In the genomic region with DNA sequence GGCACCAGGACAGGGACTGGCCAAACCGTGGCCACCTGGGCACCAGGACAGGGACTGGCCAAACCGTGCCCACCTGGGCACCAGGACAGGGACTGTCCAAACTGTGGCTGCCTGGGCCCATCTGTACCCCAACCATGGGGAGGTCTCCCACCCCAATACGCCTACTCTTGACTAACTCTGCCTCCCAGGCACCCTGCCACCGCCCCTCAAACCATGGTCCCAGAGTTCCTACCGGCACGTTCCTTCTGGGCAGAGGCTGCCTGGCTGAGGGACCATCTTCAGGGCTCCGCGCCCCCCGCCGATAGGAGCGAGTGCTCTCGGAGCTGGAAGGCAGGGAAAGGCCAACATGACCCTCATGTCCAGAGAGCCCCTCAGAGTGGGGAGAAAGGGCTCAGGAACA, we compare ENCODE assay signal across 9 cellular contexts. TPM values are rescaled to one million over a fixed set of nuclear protein-coding genes. Genes with fewer than 3 reads are reported as not detected.
"Had no signal": no experiment of that assay in that cellular context is flagged by ENCODE, and none has a peak within 500 bp of the region (broad histone marks: within the 10 kb centered on the region; RNA-seq: fewer than 3 reads in every experiment).

No MANE protein-coding gene starts in this region.

- H2AFZ ChIP-seq: GM23248, GM23338 had no signal

- H3K4me3 ChIP-seq: GM23248, GM23338, HAP-1 had no signal

- H3K9me3 ChIP-seq: HAP-1 had no signal

- H3K27ac ChIP-seq: GM23248 had no signal

- H3K4me2 ChIP-seq: GM23338 had no signal

- H3K4me1 ChIP-seq: HAP-1 had no signal

- DNase-seq: GM23248, GOT3, H7, H9, HCEC 1CT, HFFc6 had no signal

- H3K9ac ChIP-seq: GM23248 had no signal

RNA-seq across cellular contexts. Expression of a gene that starts 6.3 kb away (rescaled TPM):
- total RNA-seq: GM23338, H1 had no signal
- polyA plus RNA-seq: GM23338 had no signal
